ENCODE assay signal across 2 cellular contexts in the genomic region with DNA sequence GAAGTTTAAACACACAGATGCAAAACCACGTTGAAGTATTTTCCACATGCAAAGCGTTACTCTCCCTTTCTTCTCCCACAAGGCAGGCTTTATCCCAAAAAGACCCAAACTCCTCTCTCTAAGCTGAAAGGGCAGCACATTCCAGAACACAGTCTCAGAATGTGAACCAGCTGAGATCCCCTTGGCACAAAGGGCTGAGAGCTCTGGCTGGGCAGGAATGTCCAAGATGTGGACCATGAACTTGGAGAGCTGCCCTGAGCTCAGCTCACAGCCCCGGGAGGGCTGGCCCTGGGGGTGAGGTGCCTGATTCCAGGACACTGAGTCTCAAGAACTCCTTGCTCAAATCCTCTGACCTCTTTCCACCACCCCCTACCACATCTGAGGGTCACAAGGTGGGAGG.
TF ChIP-seq lines count a peak whose summit lies in the region.

No MANE protein-coding gene starts in this region.

TF ChIP-seq in SK-N-SH treated with all-trans-retinoic acid at 6 μM for 48 hours, 23 proteins besides CTCF, POLR2A, EP300 and RAD21 (continued from another document):
- TF ChIP-seq, protein P1, sequence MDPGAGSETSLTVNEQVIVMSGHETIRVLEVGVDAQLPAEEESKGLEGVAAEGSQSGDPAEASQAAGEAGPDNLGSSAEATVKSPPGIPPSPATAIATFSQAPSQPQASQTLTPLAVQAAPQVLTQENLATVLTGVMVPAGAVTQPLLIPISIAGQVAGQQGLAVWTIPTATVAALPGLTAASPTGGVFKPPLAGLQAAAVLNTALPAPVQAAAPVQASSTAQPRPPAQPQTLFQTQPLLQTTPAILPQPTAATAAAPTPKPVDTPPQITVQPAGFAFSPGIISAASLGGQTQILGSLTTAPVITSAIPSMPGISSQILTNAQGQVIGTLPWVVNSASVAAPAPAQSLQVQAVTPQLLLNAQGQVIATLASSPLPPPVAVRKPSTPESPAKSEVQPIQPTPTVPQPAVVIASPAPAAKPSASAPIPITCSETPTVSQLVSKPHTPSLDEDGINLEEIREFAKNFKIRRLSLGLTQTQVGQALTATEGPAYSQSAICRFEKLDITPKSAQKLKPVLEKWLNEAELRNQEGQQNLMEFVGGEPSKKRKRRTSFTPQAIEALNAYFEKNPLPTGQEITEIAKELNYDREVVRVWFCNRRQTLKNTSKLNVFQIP (CRISPR knock-in tag; IDR thresholded peaks at IDR 0.05; ENCODE audit: borderline replicate concordance, low read depth) = no peak
TF ChIP-seq in SK-N-SH treated with all-trans-retinoic acid at 6 μM for 48 hours: peak in this region for 0.

TF ChIP-seq in SK-N-SH, 30 proteins besides CTCF, POLR2A, EP300 and RAD21 (continued from another document):
- TF ChIP-seq USF1 (IDR thresholded peaks at IDR 0.05; ENCODE audit: borderline replicate concordance, low read depth) = no peak
- TF ChIP-seq SIN3A (IDR thresholded peaks at IDR 0.05; ENCODE audit: borderline replicate concordance, low read depth, low read length) = no peak
- TF ChIP-seq POLR2AphosphoS5 (IDR thresholded peaks at IDR 0.05; ENCODE audit: low read depth, low read length) = no peak
- no peak for TF ChIP-seq ELF1 (IDR thresholded peaks at IDR 0.05)
- TF ChIP-seq FOSL2 (IDR thresholded peaks at IDR 0.05; ENCODE audit: borderline replicate concordance, low read depth) = no peak
- TF ChIP-seq EZH2phosphoT487 (IDR thresholded peaks at IDR 0.05; ENCODE audit: borderline replicate concordance, low read depth) = no peak
- TF ChIP-seq, protein P2, sequence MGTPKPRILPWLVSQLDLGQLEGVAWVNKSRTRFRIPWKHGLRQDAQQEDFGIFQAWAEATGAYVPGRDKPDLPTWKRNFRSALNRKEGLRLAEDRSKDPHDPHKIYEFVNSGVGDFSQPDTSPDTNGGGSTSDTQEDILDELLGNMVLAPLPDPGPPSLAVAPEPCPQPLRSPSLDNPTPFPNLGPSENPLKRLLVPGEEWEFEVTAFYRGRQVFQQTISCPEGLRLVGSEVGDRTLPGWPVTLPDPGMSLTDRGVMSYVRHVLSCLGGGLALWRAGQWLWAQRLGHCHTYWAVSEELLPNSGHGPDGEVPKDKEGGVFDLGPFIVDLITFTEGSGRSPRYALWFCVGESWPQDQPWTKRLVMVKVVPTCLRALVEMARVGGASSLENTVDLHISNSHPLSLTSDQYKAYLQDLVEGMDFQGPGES (IDR thresholded peaks at IDR 0.05; ENCODE audit: low read depth, low read length) = no peak
- TF ChIP-seq NRF1 (IDR thresholded peaks at IDR 0.05; ENCODE audit: low read depth, low read length) = no peak
- TF ChIP-seq NFIC (IDR thresholded peaks at IDR 0.05; ENCODE audit: borderline replicate concordance) = no peak
